Comparison of ENCODE assay signal across 1 cellular context in genomic region chr12:93115646-93116045, GRCh38.
TF ChIP-seq lines count a peak whose summit lies in the region.

No MANE protein-coding gene starts in this region.

TF ChIP-seq in SK-N-SH, 30 proteins besides CTCF, POLR2A, EP300 and RAD21 (continued from another document):
- TF ChIP-seq ZBTB33 (IDR thresholded peaks at IDR 0.05; ENCODE audit: borderline replicate concordance, low read depth) (no peak), IRF3 (IDR thresholded peaks at IDR 0.05; ENCODE audit: low read depth, low read length) (no peak), TCF12 (IDR thresholded peaks at IDR 0.05) (no peak), RFX5 (IDR thresholded peaks at IDR 0.05; ENCODE audit: low read length) (no peak), SIN3A (IDR thresholded peaks at IDR 0.05; ENCODE audit: borderline replicate concordance, low read depth, low read length) (no peak), JUND (IDR thresholded peaks at IDR 0.05) (no peak), CHD2 (IDR thresholded peaks at IDR 0.05; ENCODE audit: low read length, partially characterized antibody) (no peak), POLR2AphosphoS5 (IDR thresholded peaks at IDR 0.05; ENCODE audit: low read depth, low read length) (no peak), FOXM1 (IDR thresholded peaks at IDR 0.05; ENCODE audit: low read depth) (no peak)
